Comparison of ENCODE assay signal across 17 cellular contexts in the genomic region with DNA sequence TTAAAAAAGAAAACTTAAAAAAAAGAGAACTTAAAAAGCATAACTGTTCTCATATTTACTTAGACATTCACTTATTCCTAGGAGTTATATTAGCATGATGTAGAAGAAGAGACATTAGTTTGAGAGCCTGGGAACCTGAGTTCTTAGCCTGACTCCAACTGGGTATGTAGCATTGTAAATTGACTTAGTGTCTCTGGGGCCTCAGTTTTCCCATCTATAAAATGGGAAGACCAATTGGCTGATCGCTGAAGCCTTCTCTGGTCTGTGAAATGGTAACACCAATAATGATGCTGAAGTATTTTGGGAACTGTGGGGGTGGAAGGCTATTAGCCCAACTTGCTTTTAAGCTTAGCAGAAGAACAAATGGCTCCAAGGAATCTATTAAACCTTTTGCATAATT. TPM values are rescaled to one million over a fixed set of nuclear protein-coding genes. Genes with fewer than 3 reads are reported as not detected.
DNase-seq lines count a peak whose midpoint lies in the region; ATAC-seq, FAIRE-seq and TF ChIP-seq lines count a peak whose summit lies in the region.
"Had no signal": no experiment of that assay in that cellular context is flagged by ENCODE, and none has a peak within 500 bp of the region (broad histone marks: within the 10 kb centered on the region; RNA-seq: fewer than 3 reads in every experiment).

No MANE protein-coding gene starts in this region.

- BruUV-seq in K562 (replicated peaks; lab: Mats Ljungman, UMichigan), result no TSS peak

- no peaks in the 10 kb centered on the region for H3K9me2 ChIP-seq in MM.1S (replicated peaks; ENCODE audit: insufficient read depth, low read length)

- no peaks in the 10 kb centered on the region for H4K20me1 ChIP-seq in KMS-11 (ENCODE audit: insufficient read depth)
- H4K20me1 ChIP-seq in MM.1S (ENCODE audit: insufficient read depth, low read length), result no peaks in the 10 kb centered on the region
- H4K20me1 ChIP-seq in K562 (replicated peaks; ENCODE audit: control insufficient read depth, insufficient read depth, low read length), result peaks cover 3% of the 10 kb centered on the region; the same call in 1 of the 2 replicates
- H4K20me1 ChIP-seq: BLaER1 had no signal

- H2AFZ ChIP-seq in KMS-11 (ENCODE audit: low read depth) (no peak overlapping the region), MM.1S (ENCODE audit: low read length) (no peak overlapping the region), K562 (ENCODE audit: low read depth, low read length) (no peak overlapping the region)
- H2AFZ ChIP-seq: GM23248 had no signal

- POLR2A ChIA-PET in K562 (lab: Yijun Ruan, JAX), result interaction anchor here (0.9 to 1.3 kb wide), 2 partner anchors 10 to 36 kb away, joined by 3 to 4 read pairs; no protein-coding TSS in a partner anchor

- FAIRE-seq in K562 (lab: Jason Lieb, UNC), result no peak
- FAIRE-seq: G401.6, GM12892 had no signal

- TF ChIP-seq RAD21 in K562 (CRISPR knock-in tag; conservative IDR thresholded peaks at IDR 0.05 in 1 of 2, IDR thresholded peaks at IDR 0.05 in 1 of 2), result no peak

- H3K27ac ChIP-seq in KMS-11 (peak overlapping the region; percentile 12; the same call in 1 of the 2 replicates), MM.1S (ENCODE audit: low read length) (peak overlapping the region; percentile 99), K562 (ENCODE audit: extremely low read depth, low read depth, low read length) (no peak overlapping the region)
- H3K27ac ChIP-seq: BLaER1, C4-2B, GM23248 had no signal

- peaks cover 72% of the 10 kb centered on the region for H3K4me1 ChIP-seq in KMS-11 (ENCODE audit: low read depth, poor library complexity, severe bottlenecking)
- peaks cover 55% of the 10 kb centered on the region for H3K4me1 ChIP-seq in MM.1S (ENCODE audit: low read length)
- no peaks in the 10 kb centered on the region for H3K4me1 ChIP-seq in K562 (replicated peaks in 1 of 2; ENCODE audit: control insufficient read depth in 2 of 2, insufficient read depth in 2 of 2, low read length in 2 of 2)

- CTCF ChIA-PET in K562 (lab: Yijun Ruan, JAX; ENCODE audit: low intra/inter-chr PET ratio), result no interaction called here

- no peak overlapping the region for H3K4me3 ChIP-seq in KMS-11 (IDR thresholded peaks at IDR 0.05; ENCODE audit: insufficient read depth, low read depth, low read length)
- H3K4me3 ChIP-seq in MM.1S (ENCODE audit: low read length), result no peak overlapping the region
- H3K4me3 ChIP-seq in K562, result no peak overlapping the region
- H3K4me3 ChIP-seq: BLaER1, GM23248 had no signal

- H3K9me3 ChIP-seq in MM.1S (replicated peaks; ENCODE audit: insufficient read depth, low read length) (no peaks in the 10 kb centered on the region), K562 (replicated peaks; ENCODE audit: control insufficient read depth, insufficient read depth, low read depth, low read length) (no peaks in the 10 kb centered on the region)
- H3K9me3 ChIP-seq: BLaER1, Caco-2 had no signal

- in situ Hi-C loops in K562 (cut with MboI), result no loop called here

- H3K4me2 ChIP-seq in KMS-11 (no peak overlapping the region; the same call in 1 of the 2 replicates), MM.1S (ENCODE audit: low read depth, low read length) (peak overlapping the region; percentile 61; the same call in 1 of the 2 replicates), K562 (ENCODE audit: insufficient read depth, low read length) (no peak overlapping the region)

- H3F3A ChIP-seq in MM.1S (ENCODE audit: insufficient read depth, low read length), result peaks cover 57% of the 10 kb centered on the region

- ATAC-seq in K562, result no peak
- ATAC-seq: CD8-positive, alpha-beta T cell; HCT116 had no signal

- no peak for DNase-seq in MM.1S
- no peak for DNase-seq in K562 (ENCODE audit: extremely low read depth in 1 of 4, low spot score in 3 of 4)
- no peak for DNase-seq in cortex of kidney (lab: John Stamatoyannopoulos, UW)
- no peak for DNase-seq in HPDE6-E6E7 (ENCODE audit: extremely low spot score)
- no peak for DNase-seq in mucosa of gallbladder (ENCODE audit: low spot score)
- DNase-seq: Caco-2; CD8-positive, alpha-beta T cell; DMS153; DND-41; GM23248; H9 had no signal

- H3K9ac ChIP-seq in KMS-11 (no peak overlapping the region), MM.1S (ENCODE audit: low read length) (peak overlapping the region; percentile 70; the same call in 1 of the 2 replicates), K562 (ENCODE audit: insufficient read depth in 1 of 2, low read depth in 2 of 2, low read length in 2 of 2) (no peak overlapping the region)
- H3K9ac ChIP-seq: BLaER1, GM23248 had no signal

- no peak for TF ChIP-seq POLR2A in K562 (conservative IDR thresholded peaks at IDR 0.05)

- H3K9me1 ChIP-seq in K562 (ENCODE audit: control insufficient read depth, insufficient read depth, low read length), result no peaks in the 10 kb centered on the region

- H3K36me3 ChIP-seq in KMS-11 (ENCODE audit: insufficient read depth) (peaks cover 35% of the 10 kb centered on the region; the same call in 1 of the 2 replicates), MM.1S (replicated peaks; ENCODE audit: insufficient read depth, low read length) (peaks cover 3% of the 10 kb centered on the region; the same call in 1 of the 2 replicates), K562 (ENCODE audit: control insufficient read depth, insufficient read depth, low read length) (no peaks in the 10 kb centered on the region)

- TF ChIP-seq EP300 in K562 (IDR thresholded peaks at IDR 0.05; ENCODE audit: low read length), result no peak

- TF ChIP-seq CTCF in KMS-11 (conservative IDR thresholded peaks at IDR 0.05; ENCODE audit: low read depth, low read length), result no peak
- no peak for TF ChIP-seq CTCF in MM.1S (IDR thresholded peaks at IDR 0.05; ENCODE audit: low read length)
- TF ChIP-seq CTCF in K562 (IDR thresholded peaks at IDR 0.05 in 2 of 3, conservative IDR thresholded peaks at IDR 0.05 in 1 of 3; ENCODE audit: insufficient read depth in 2 of 3, low read depth in 1 of 3, low read length in 3 of 3), result no peak

- no peaks in the 10 kb centered on the region for H3K27me3 ChIP-seq in KMS-11 (ENCODE audit: insufficient read depth, low read depth)
- H3K27me3 ChIP-seq in MM.1S (replicated peaks; ENCODE audit: insufficient read depth, low read length), result no peaks in the 10 kb centered on the region
- H3K27me3 ChIP-seq in K562 (ENCODE audit: control insufficient read depth in 2 of 2, insufficient read depth in 2 of 2, low read length in 2 of 2), result peaks cover 60 to 62% of the 10 kb centered on the region in 2 experiments
- H3K27me3 ChIP-seq: BLaER1 had no signal

- 5% methylated on average over 1 of the region's 1 CpG for WGBS in K562 (ENCODE audit: insufficient coverage, low coverage, missing lambda C conversion rate)

- intact Hi-C loops in K562 (cut with micrococcal nuclease), result no loop called here

- peaks cover 71% of the 10 kb centered on the region for H3K79me2 ChIP-seq in KMS-11 (ENCODE audit: insufficient read depth, low read depth)
- peaks cover 76% of the 10 kb centered on the region for H3K79me2 ChIP-seq in MM.1S (ENCODE audit: low read length)
- H3K79me2 ChIP-seq in K562 (ENCODE audit: control insufficient read depth, insufficient read depth, low read length), result no peaks in the 10 kb centered on the region

TF ChIP-seq in K562, 482 proteins besides CTCF, POLR2A, EP300 and RAD21:
- TF ChIP-seq BCOR (IDR thresholded peaks at IDR 0.05) (peak; percentile 53; the same call in 1 of the 2 replicates), TGIF2 (CRISPR knock-in tag; IDR thresholded peaks at IDR 0.05) (no peak), KDM1A (IDR thresholded peaks at IDR 0.05) (peak; percentile 25 to 45; a peak in 1 of 4 replicates), RBM25 (IDR thresholded peaks at IDR 0.05; ENCODE audit: low read depth, low read length, severe bottlenecking) (peak; percentile 95), ADNP (tag; IDR thresholded peaks at IDR 0.05) (0 out of 2 replicates have a peak, but pooled peaks have one; percentile 53)

RNA-seq across cellular contexts. Expression of a gene that starts 55.9 kb away (rescaled TPM):
- 0.76 TPM in 1 of 2 replicates, not detected in the other for total RNA-seq in K562 (2011; cell fraction: chromatin; rRNA removed; ENCODE audit: low replicate concordance)
- total RNA-seq in K562 (2011; cell fraction: nucleolus; rRNA removed), result not detected in 2 replicates
- total RNA-seq in K562 (2011; cell fraction: nucleoplasm; rRNA removed), result 0.31 TPM in 1 of 2 replicates, not detected in the other
- total RNA-seq in K562 (2014; rRNA removed), result 0.04 and 0.09 TPM in 2 replicates
- total RNA-seq in K562 (2014; rRNA removed; fragmentation: Illumina TruSeq; extraction: Trizol), result not detected in 2 replicates
- not detected in 2 replicates for total RNA-seq in K562 (2015; rRNA removed; fragmentation: Illumina TruSeq; extraction: Trizol)
- total RNA-seq in K562 (2021), result 0.07 and 0.09 TPM in 2 replicates
- 0.04 TPM in 1 of 2 replicates, not detected in the other for polyA plus RNA-seq in K562 (2011; rRNA removed)
- polyA plus RNA-seq in K562 (2011; cell fraction: cytosol; rRNA removed), result not detected in 2 replicates
- 0.07 TPM in 1 of 2 replicates, not detected in the other for polyA plus RNA-seq in K562 (2011; cell fraction: nucleus; rRNA removed)
- polyA plus RNA-seq in K562 (2012), result 0.08 and 0.10 TPM in 2 replicates
- polyA plus RNA-seq in K562 (2014; fragmentation: Illumina TruSeq; extraction: Trizol), result 0.04 TPM in 1 of 2 replicates, not detected in the other
- under 1 TPM; 0.04 to 0.10 TPM for polyA plus RNA-seq in K562 (2014; fragmentation: Nextera tagmentation; extraction: Ambion mirVana)
- polyA plus RNA-seq in K562 (2014; rRNA removed), result not detected in 2 replicates
- polyA minus RNA-seq in K562 (2011; rRNA and poly(A)+ RNA removed), result not detected in 2 replicates
- not detected in 2 replicates for polyA minus RNA-seq in K562 (2011; cell fraction: cytosol; rRNA and poly(A)+ RNA removed)
- polyA minus RNA-seq in K562 (2011; cell fraction: nucleus; rRNA and poly(A)+ RNA removed), result 0.40 TPM in 1 of 2 replicates, not detected in the other
- total RNA-seq in mucosa of gallbladder, result 14.6 TPM
